11 cellular contexts compared by ENCODE assay signal in genomic region chr11:60633645-60634044, GRCh38.
DNase-seq lines count a peak whose midpoint lies in the region; ATAC-seq and TF ChIP-seq lines count a peak whose summit lies in the region.
"Had no signal": no experiment of that assay in that cellular context is flagged by ENCODE, and none has a peak within 500 bp of the region (broad histone marks: within the 10 kb centered on the region; RNA-seq: fewer than 3 reads in every experiment).

No MANE protein-coding gene starts in this region.

- H3K27ac ChIP-seq in MM.1S (ENCODE audit: low read length) (no peak overlapping the region), sigmoid colon (no peak overlapping the region), caudate nucleus (ENCODE audit: low read depth, low read length) (no peak overlapping the region)
- H3K27ac ChIP-seq: C4-2B, foreskin keratinocyte had no signal

- ATAC-seq in GM18505 (IDR thresholded peaks at IDR 0.05; ENCODE audit: unreplicated experiment) (peak; percentile 44), HG02885 (IDR thresholded peaks at IDR 0.05; ENCODE audit: poor library complexity, unreplicated experiment) (peak; percentile 73)
- ATAC-seq: foreskin keratinocyte had no signal

- no peak overlapping the region for H2AFZ ChIP-seq in MM.1S (ENCODE audit: low read length)

- no peaks in the 10 kb centered on the region for H4K20me1 ChIP-seq in MM.1S (ENCODE audit: insufficient read depth, low read length)

- no peaks in the 10 kb centered on the region for H3K36me3 ChIP-seq in MM.1S (replicated peaks; ENCODE audit: insufficient read depth, low read length)
- H3K36me3 ChIP-seq in sigmoid colon, result no peaks in the 10 kb centered on the region

- no peak overlapping the region for H3K4me2 ChIP-seq in MM.1S (ENCODE audit: low read depth, low read length)

- H3F3A ChIP-seq in MM.1S (ENCODE audit: insufficient read depth, low read length), result no peaks in the 10 kb centered on the region; the same call in 1 of the 2 replicates

- no peaks in the 10 kb centered on the region for H3K79me2 ChIP-seq in MM.1S (ENCODE audit: low read length)

- H3K9me3 ChIP-seq in MM.1S (replicated peaks; ENCODE audit: insufficient read depth, low read length) (no peaks in the 10 kb centered on the region), sigmoid colon (no peaks in the 10 kb centered on the region)

- TF ChIP-seq POLR2A in GM18505 (IDR thresholded peaks at IDR 0.05; ENCODE audit: borderline replicate concordance, extremely low read depth, insufficient read depth, insufficient read length) (no peak), sigmoid colon (IDR thresholded peaks at IDR 0.05) (no peak)

- no peak for TF ChIP-seq EP300 in sigmoid colon (IDR thresholded peaks at IDR 0.05)

- H3K27me3 ChIP-seq in MM.1S (replicated peaks; ENCODE audit: insufficient read depth, low read length) (no peaks in the 10 kb centered on the region), sigmoid colon (no peaks in the 10 kb centered on the region)
- H3K27me3 ChIP-seq: foreskin keratinocyte had no signal

- no peak overlapping the region for H3K9ac ChIP-seq in MM.1S (ENCODE audit: low read length)

- WGBS in sigmoid colon, 2 donors, result 66 to 79% methylated on average over 1 of the region's 1 CpG

- intact Hi-C loops in sigmoid colon (cut with DNase I), result no loop called here

- no peak for TF ChIP-seq CTCF in GM20000 (IDR thresholded peaks at IDR 0.05; ENCODE audit: extremely low read depth, missing control alignments)
- TF ChIP-seq CTCF in MM.1S (IDR thresholded peaks at IDR 0.05; ENCODE audit: low read length), result no peak
- no peak for TF ChIP-seq CTCF in sigmoid colon (IDR thresholded peaks at IDR 0.05)

- no peaks in the 10 kb centered on the region for H3K9me2 ChIP-seq in MM.1S (replicated peaks; ENCODE audit: insufficient read depth, low read length)

- peaks cover 10% of the 10 kb centered on the region for H3K4me1 ChIP-seq in MM.1S (ENCODE audit: low read length)
- H3K4me1 ChIP-seq in sigmoid colon, result no peaks in the 10 kb centered on the region
- H3K4me1 ChIP-seq: foreskin keratinocyte had no signal

- H3K4me3 ChIP-seq in MM.1S (ENCODE audit: low read length), result no peak overlapping the region
- no peak overlapping the region for H3K4me3 ChIP-seq in sigmoid colon

- DNase-seq in GM20000 (ENCODE audit: low spot score) (peak; percentile 45), MM.1S (peak; percentile 14), DMS79 treated with DMSO at 0.1 percent for 48 hours (lab: John Stamatoyannopoulos, UW) (no peak), sigmoid colon (no peak), NCI-H1048 (lab: John Stamatoyannopoulos, UW) (no peak), caudate nucleus (lab: John Stamatoyannopoulos, UW) (no peak)
- DNase-seq: foreskin keratinocyte, kidney had no signal

Comparison
In these comparisons a context has a peak if more than half of its experiments do, and no peak if none do; other contexts are left out.
1. DNase-seq: peak in GM20000 (single experiment) and MM.1S (single experiment); none in DMS79 treated with DMSO at 0.1 percent for 48 hours (single experiment), sigmoid colon (single experiment), NCI-H1048 (single experiment) and caudate nucleus (0 of 61).